9 cellular contexts compared by ENCODE assay signal in the genomic region with DNA sequence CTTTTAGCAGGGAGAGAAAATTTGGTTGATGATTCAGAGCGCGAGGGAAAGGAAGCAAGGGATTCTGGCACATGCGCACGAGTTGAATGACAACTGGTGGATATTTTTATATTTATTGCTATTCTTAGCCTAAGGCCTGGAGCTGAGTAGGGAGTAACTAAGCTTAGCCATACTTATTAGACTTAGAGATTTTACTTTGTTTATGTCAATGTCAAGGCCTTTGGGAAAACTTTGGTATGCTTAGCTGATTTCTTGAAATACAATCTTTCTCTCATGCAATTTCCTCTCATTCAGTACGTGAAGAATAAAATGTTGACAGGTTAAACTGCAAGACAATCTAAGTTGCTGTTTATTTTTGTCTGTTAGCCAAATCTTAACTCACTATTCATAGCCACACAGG.
DNase-seq lines count a peak whose midpoint lies in the region; ATAC-seq and TF ChIP-seq lines count a peak whose summit lies in the region.
"Had no signal": no experiment of that assay in that cellular context is flagged by ENCODE, and none has a peak within 500 bp of the region (broad histone marks: within the 10 kb centered on the region; RNA-seq: fewer than 3 reads in every experiment).

No MANE protein-coding gene starts in this region.

- H4K20me1 ChIP-seq in PC-9 (ENCODE audit: insufficient read depth), result no peaks in the 10 kb centered on the region

- peaks cover 44% of the 10 kb centered on the region for H3K4me1 Mint-ChIP-seq in activated T-helper 17 cell treated with anti-CD3 and anti-CD28 coated beads, Interleukin-2, amount 50 U/mL, for 72 hours

- no peak for TF ChIP-seq CTCF in BJ (IDR thresholded peaks at IDR 0.05; ENCODE audit: insufficient read depth, low read depth, low read length)
- TF ChIP-seq CTCF in foreskin keratinocyte (conservative IDR thresholded peaks at IDR 0.05), result no peak
- no peak for TF ChIP-seq CTCF in PC-9 (conservative IDR thresholded peaks at IDR 0.05)

- H3K9me3 Mint-ChIP-seq in activated T-helper 17 cell treated with anti-CD3 and anti-CD28 coated beads, Interleukin-2, amount 50 U/mL, for 72 hours, result no peaks in the 10 kb centered on the region

- no TSS peak for BruUV-seq in PC-9 (replicated peaks; lab: Mats Ljungman, UMichigan)

- H3K27me3 ChIP-seq in BJ (ENCODE audit: control insufficient read depth, insufficient read depth, low read length), result no peaks in the 10 kb centered on the region
- H3K27me3 ChIP-seq in foreskin keratinocyte, result no peaks in the 10 kb centered on the region
- no peaks in the 10 kb centered on the region for H3K27me3 ChIP-seq in PC-9 (ENCODE audit: insufficient read depth, low read depth)

- no peak overlapping the region for H3K4me2 ChIP-seq in PC-9

- POLR2A ChIA-PET in BJ (lab: Charles Lee), result interaction anchor here (0.5 to 1.0 kb wide), 3 partner anchors 108 to 1167 kb away, joined by 3 to 4 read pairs (median 4); no protein-coding TSS in a partner anchor
- POLR2A ChIA-PET in PC-9 (lab: Charles Lee; ENCODE audit: unreplicated experiment), result interaction anchor here (0.7 kb wide), 1 partner anchor 13 kb away, joined by 4 read pairs; no protein-coding TSS in a partner anchor

- peaks cover 77% of the 10 kb centered on the region for H3K36me3 Mint-ChIP-seq in activated T-helper 17 cell treated with anti-CD3 and anti-CD28 coated beads, Interleukin-2, amount 50 U/mL, for 72 hours (ENCODE audit: low read depth)

- peak; percentile 89 for DNase-seq in BJ (ENCODE audit: low read depth)
- DNase-seq in foreskin keratinocyte, result peak in 1 of 2 donors; percentile 61
- peak; percentile 71 for DNase-seq in putamen (ENCODE audit: low spot score)
- DNase-seq in medulla oblongata (ENCODE audit: extremely low spot score), result no peak
- DNase-seq in NCI-H146 (lab: John Stamatoyannopoulos, UW), result no peak
- DNase-seq in PC-9, result no peak
- DNase-seq in NCI-H2196 treated with DMSO at 0.1 percent for 48 hours (lab: John Stamatoyannopoulos, UW; ENCODE audit: unreplicated experiment), result no peak
- DNase-seq: activated CD8-positive, alpha-beta memory T cell treated with anti-CD3 and anti-CD28 coated beads, Interleukin-2, amount 10 ng/mL, durations not matched to agents 7 days and 5 days had no signal

- no peaks in the 10 kb centered on the region for H3K36me3 ChIP-seq in BJ (ENCODE audit: control insufficient read depth, insufficient read depth, low read length)
- H3K36me3 ChIP-seq in PC-9 (ENCODE audit: low read depth), result no peaks in the 10 kb centered on the region

- H3K9me3 ChIP-seq in PC-9 (ENCODE audit: insufficient read depth, low read depth), result no peaks in the 10 kb centered on the region

- H3K27ac Mint-ChIP-seq in activated T-helper 17 cell treated with anti-CD3 and anti-CD28 coated beads, Interleukin-2, amount 50 U/mL, for 72 hours, result no peak overlapping the region
- H3K27ac Mint-ChIP-seq: activated CD8-positive, alpha-beta memory T cell treated with anti-CD3 and anti-CD28 coated beads, Interleukin-2, amount 10 ng/mL, durations not matched to agents 7 days and 5 days had no signal

- H3K27ac ChIP-seq in foreskin keratinocyte (peak overlapping the region; percentile 29), PC-9 (no peak overlapping the region)

- no peak for ATAC-seq in activated T-helper 17 cell treated with anti-CD3 and anti-CD28 coated beads, Interleukin-2, amount 50 U/mL, for 72 hours (replicated peaks)
- ATAC-seq in foreskin keratinocyte, result peak; percentile 62
- ATAC-seq: activated CD8-positive, alpha-beta memory T cell treated with anti-CD3 and anti-CD28 coated beads, Interleukin-2, amount 10 ng/mL, durations not matched to agents 7 days and 5 days had no signal

- no peaks in the 10 kb centered on the region for H3K27me3 Mint-ChIP-seq in activated T-helper 17 cell treated with anti-CD3 and anti-CD28 coated beads, Interleukin-2, amount 50 U/mL, for 72 hours
- H3K27me3 Mint-ChIP-seq: activated CD8-positive, alpha-beta memory T cell treated with anti-CD3 and anti-CD28 coated beads, Interleukin-2, amount 10 ng/mL, durations not matched to agents 7 days and 5 days had no signal

- H3K4me1 ChIP-seq in foreskin keratinocyte (peaks cover 35% of the 10 kb centered on the region), PC-9 (replicated peaks; ENCODE audit: insufficient read depth) (peaks cover 6% of the 10 kb centered on the region)

- no peaks in the 10 kb centered on the region for H3K9me2 ChIP-seq in PC-9 (ENCODE audit: insufficient read depth)

- no peak overlapping the region for H2AFZ ChIP-seq in PC-9

- peak overlapping the region; percentile 53 for H3K4me3 Mint-ChIP-seq in activated T-helper 17 cell treated with anti-CD3 and anti-CD28 coated beads, Interleukin-2, amount 50 U/mL, for 72 hours
- H3K4me3 Mint-ChIP-seq: activated CD8-positive, alpha-beta memory T cell treated with anti-CD3 and anti-CD28 coated beads, Interleukin-2, amount 10 ng/mL, durations not matched to agents 7 days and 5 days had no signal

- no peaks in the 10 kb centered on the region for H3K79me2 ChIP-seq in PC-9 (ENCODE audit: low read depth)

- no peak overlapping the region for H3K4me3 ChIP-seq in BJ (ENCODE audit: low read depth, low read length)
- H3K4me3 ChIP-seq in PC-9, result no peak overlapping the region

- intact Hi-C loops in PC-9 (cut with micrococcal nuclease; ENCODE audit: unreplicated experiment), result no loop called here

- CTCF ChIA-PET in BJ (lab: Yijun Ruan, JAX) (interaction anchor here (0.6 to 2.0 kb wide), 5 partner anchors 10 to 323 kb away, joined by 3 to 14 read pairs (median 4); no protein-coding TSS in a partner anchor), PC-9 (lab: Charles Lee) (no interaction called here)

- H3F3A ChIP-seq in PC-9 (ENCODE audit: insufficient read depth, low read depth), result 0 out of 2 replicates have a peak, but pooled peaks cover 1% of the 10 kb centered on the region

Comparison
In these comparisons a context has a peak if more than half of its experiments do, and no peak if none do; other contexts are left out.
1. DNase-seq: peak in BJ (single experiment) and putamen (single experiment); none in medulla oblongata (single experiment), NCI-H146 (single experiment), PC-9 (0 of 2) and NCI-H2196 treated with DMSO at 0.1 percent for 48 hours (single experiment).